16 cellular contexts compared by ENCODE assay signal in the genomic region with DNA sequence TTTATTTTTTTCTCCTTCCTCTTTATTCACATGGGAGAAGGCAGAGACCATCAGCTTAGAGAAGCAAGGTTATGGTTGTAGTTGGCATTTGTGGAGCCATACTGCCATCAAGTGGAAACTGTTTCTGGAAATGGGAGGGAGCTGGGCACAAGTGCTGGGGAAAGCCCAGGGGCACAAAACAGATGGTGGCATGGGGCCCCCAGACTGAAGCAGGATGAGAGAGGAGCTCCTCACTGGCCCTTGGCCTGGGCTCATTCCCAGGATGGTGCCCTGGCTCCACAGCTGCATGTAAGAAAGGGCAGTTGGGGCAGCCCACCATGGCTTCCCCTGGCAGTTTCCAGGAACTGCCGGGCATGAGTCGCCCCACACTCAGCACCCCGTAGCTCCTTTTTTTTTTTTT. TPM values are rescaled to one million over a fixed set of nuclear protein-coding genes. Genes with fewer than 3 reads are reported as not detected.
DNase-seq lines count a peak whose midpoint lies in the region; ATAC-seq, FAIRE-seq and TF ChIP-seq lines count a peak whose summit lies in the region.
"Had no signal": no experiment of that assay in that cellular context is flagged by ENCODE, and none has a peak within 500 bp of the region (broad histone marks: within the 10 kb centered on the region; RNA-seq: fewer than 3 reads in every experiment).

No MANE protein-coding gene starts in this region.

- H3K4me2 ChIP-seq in GM12878 (ENCODE audit: control insufficient read depth, insufficient read depth) (no peak overlapping the region), neural progenitor cell (no peak overlapping the region)

- no peaks in the 10 kb centered on the region for H3K4me1 ChIP-seq in GM12878 (ENCODE audit: control insufficient read depth, insufficient read depth, low read length)
- peaks cover 6% of the 10 kb centered on the region for H3K4me1 ChIP-seq in neural progenitor cell
- H3K4me1 ChIP-seq: left lung had no signal

- TF ChIP-seq EP300 in GM12878 (IDR thresholded peaks at IDR 0.05; ENCODE audit: borderline replicate concordance in 1 of 2, control insufficient read depth in 1 of 2, low read depth in 2 of 2, low read length in 2 of 2), result no peak

- WGBS in GM12878 (ENCODE audit: insufficient coverage, insufficient replicate concordance, low lambda C conversion rate, missing lambda C conversion rate), result 28% methylated on average over 3 of the region's 3 CpGs

- no peak for TF ChIP-seq POLR2A in GM12878 (IDR thresholded peaks at IDR 0.05; ENCODE audit: low read depth, low read length)

- FAIRE-seq in GM12878 (lab: Jason Lieb, UNC), result no peak

- H2AFZ ChIP-seq in GM12878 (ENCODE audit: control insufficient read depth, low read depth, low read length) (no peak overlapping the region), neural progenitor cell (replicated peaks) (no peak overlapping the region)

- no peaks in the 10 kb centered on the region for H3K27me3 ChIP-seq in GM12878 (replicated peaks in 1 of 2; ENCODE audit: control insufficient read depth in 2 of 2, insufficient read depth in 2 of 2, low read length in 1 of 2)
- H3K27me3 ChIP-seq in neural progenitor cell, result no peaks in the 10 kb centered on the region
- H3K27me3 ChIP-seq: left lung, thyroid gland had no signal

- H3K27ac ChIP-seq in GM12878 (ENCODE audit: control insufficient read depth, insufficient read depth), result no peak overlapping the region
- no peak overlapping the region for H3K27ac ChIP-seq in neural progenitor cell
- H3K27ac ChIP-seq: C4-2B, left lung, SK-N-MC had no signal

- no peak overlapping the region for H3K9ac ChIP-seq in GM12878 (ENCODE audit: control insufficient read depth, insufficient read depth, low read length)
- H3K9ac ChIP-seq in neural progenitor cell, result no peak overlapping the region

- TF ChIP-seq RAD21 in GM12878 (IDR thresholded peaks at IDR 0.05; ENCODE audit: insufficient read depth, low read depth, low read length), result peak; percentile 22; the same call in 1 of the 2 replicates

- no peak overlapping the region for H3K4me3 Mint-ChIP-seq in neural progenitor cell
- H3K4me3 Mint-ChIP-seq: activated naive CD4-positive, alpha-beta T cell treated with anti-CD3 and anti-CD28 coated beads, Interleukin-2, amount 10 ng/mL, durations not matched to agents 7 days and 5 days had no signal

- POLR2A ChIA-PET in GM12878 (lab: Charles Lee), result no interaction called here

- peak; percentile 49 for DNase-seq in Ammon's horn (ENCODE audit: low spot score)
- DNase-seq in GM12878 (ENCODE audit: low read depth, low spot score), result no peak
- DNase-seq in neural progenitor cell (ENCODE audit: low spot score), result no peak
- DNase-seq in DMS79 (lab: John Stamatoyannopoulos, UW), result no peak
- DNase-seq in GM10266 (ENCODE audit: extremely low spot score), result no peak
- no peak for DNase-seq in NCI-H1930 (lab: John Stamatoyannopoulos, UW)
- DNase-seq: activated CD4-positive, CD25-positive, alpha-beta regulatory T cell treated with anti-CD3 and anti-CD28 coated beads, Interleukin-2, amount 50 U/mL, for 72 hours; activated naive CD4-positive, alpha-beta T cell treated with anti-CD3 and anti-CD28 coated beads, Interleukin-2, amount 10 ng/mL, durations not matched to agents 7 days and 5 days; dermis blood vessel endothelial cell; NCI-H526 had no signal

- H4K20me1 ChIP-seq in GM12878 (ENCODE audit: control insufficient read depth, insufficient read depth), result no peaks in the 10 kb centered on the region
- H4K20me1 ChIP-seq in neural progenitor cell (ENCODE audit: low read depth), result no peaks in the 10 kb centered on the region

- no TSS peak for BruUV-seq in GM12878 (replicated peaks; lab: Mats Ljungman, UMichigan)

- no peaks in the 10 kb centered on the region for H3F3A ChIP-seq in neural progenitor cell (ENCODE audit: low read depth)

- intact Hi-C loops in GM12878 (cut with micrococcal nuclease; ENCODE audit: unreplicated experiment), result no loop called here

- no peaks in the 10 kb centered on the region; a peak in 3 of 4 replicates for H3K36me3 ChIP-seq in GM12878 (ENCODE audit: control insufficient read depth in 2 of 2, insufficient read depth in 2 of 2, low read length in 1 of 2)
- no peaks in the 10 kb centered on the region for H3K36me3 ChIP-seq in neural progenitor cell
- H3K36me3 ChIP-seq: left lung, thyroid gland had no signal

- H3K9me3 ChIP-seq in GM12878 (replicated peaks; ENCODE audit: control insufficient read depth, insufficient read depth, low read length) (no peaks in the 10 kb centered on the region), neural progenitor cell (ENCODE audit: low read depth) (no peaks in the 10 kb centered on the region)
- H3K9me3 ChIP-seq: left lung, thyroid gland had no signal

- peaks cover 44% of the 10 kb centered on the region for H3K36me3 Mint-ChIP-seq in neural progenitor cell

- ATAC-seq in GM21529 (IDR thresholded peaks at IDR 0.05; ENCODE audit: unreplicated experiment) (peak; percentile 4), GM12878 (no peak), GM21786 (IDR thresholded peaks at IDR 0.05; ENCODE audit: unreplicated experiment) (no peak)
- ATAC-seq: left lung had no signal

- no peaks in the 10 kb centered on the region for H3K4me1 Mint-ChIP-seq in neural progenitor cell

- SMC1A ChIA-PET in GM12878 (lab: Charles Lee; ENCODE audit: uncharacterized antibody, unreplicated experiment), result interaction anchor here (3.2 kb wide), 1 partner anchor 190 kb away, joined by 11 read pairs; no protein-coding TSS in a partner anchor

- H3K4me3 ChIP-seq in GM12878 (no peak overlapping the region), neural progenitor cell (no peak overlapping the region)
- H3K4me3 ChIP-seq: left lung, SK-N-MC, thyroid gland had no signal

- peak in 2 of 3 experiments; percentile 3 to 34; a peak in 2 of 6 replicates for TF ChIP-seq CTCF in GM12878 (IDR thresholded peaks at IDR 0.05 in 2 of 3, conservative IDR thresholded peaks at IDR 0.05 in 1 of 3; ENCODE audit: control insufficient read depth in 2 of 3, extremely low read depth in 1 of 3, insufficient read depth in 1 of 3, low read depth in 3 of 3, low read length in 3 of 3)
- TF ChIP-seq CTCF in neural progenitor cell (IDR thresholded peaks at IDR 0.05), result peak; percentile 20
- no peak for TF ChIP-seq CTCF in GM10266 (IDR thresholded peaks at IDR 0.05; ENCODE audit: control insufficient read depth, insufficient read depth, low read depth, missing control alignments)

- CTCF ChIA-PET in GM12878 (lab: Yijun Ruan, JAX), result interaction anchor here (0.6 to 1.6 kb wide), 8 partner anchors 8 to 664 kb away, joined by 3 to 10 read pairs (median 4); no protein-coding TSS in a partner anchor

- peaks cover 4% of the 10 kb centered on the region for H3K27me3 Mint-ChIP-seq in neural progenitor cell (ENCODE audit: insufficient read depth, low read depth)
- H3K27me3 Mint-ChIP-seq: activated naive CD4-positive, alpha-beta T cell treated with anti-CD3 and anti-CD28 coated beads, Interleukin-2, amount 10 ng/mL, durations not matched to agents 7 days and 5 days had no signal

- RAD21 ChIA-PET in GM12878 (lab: Charles Lee; ENCODE audit: unreplicated experiment), result interaction anchor here (1.0 to 1.8 kb wide), 5 partner anchors 14 to 194 kb away, joined by 3 to 10 read pairs (median 4); no protein-coding TSS in a partner anchor

- peaks cover 37% of the 10 kb centered on the region for H3K9me3 Mint-ChIP-seq in neural progenitor cell
- H3K9me3 Mint-ChIP-seq: activated naive CD4-positive, alpha-beta T cell treated with anti-CD3 and anti-CD28 coated beads, Interleukin-2, amount 10 ng/mL, durations not matched to agents 7 days and 5 days had no signal

- no peaks in the 10 kb centered on the region; the same call in 1 of the 2 replicates for H3K79me2 ChIP-seq in GM12878 (ENCODE audit: control insufficient read depth, insufficient read depth, low read length)
- no peaks in the 10 kb centered on the region for H3K79me2 ChIP-seq in neural progenitor cell (ENCODE audit: low read depth)

- no peak overlapping the region for H3K27ac Mint-ChIP-seq in neural progenitor cell
- H3K27ac Mint-ChIP-seq: activated naive CD4-positive, alpha-beta T cell treated with anti-CD3 and anti-CD28 coated beads, Interleukin-2, amount 10 ng/mL, durations not matched to agents 7 days and 5 days had no signal

- in situ Hi-C loops in GM12878 (cut with MboI), result no loop called here

TF ChIP-seq in GM12878, 131 proteins besides CTCF, POLR2A, EP300 and RAD21 (continues in another document):
- TF ChIP-seq, protein P1, sequence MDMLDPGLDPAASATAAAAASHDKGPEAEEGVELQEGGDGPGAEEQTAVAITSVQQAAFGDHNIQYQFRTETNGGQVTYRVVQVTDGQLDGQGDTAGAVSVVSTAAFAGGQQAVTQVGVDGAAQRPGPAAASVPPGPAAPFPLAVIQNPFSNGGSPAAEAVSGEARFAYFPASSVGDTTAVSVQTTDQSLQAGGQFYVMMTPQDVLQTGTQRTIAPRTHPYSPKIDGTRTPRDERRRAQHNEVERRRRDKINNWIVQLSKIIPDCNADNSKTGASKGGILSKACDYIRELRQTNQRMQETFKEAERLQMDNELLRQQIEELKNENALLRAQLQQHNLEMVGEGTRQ (IDR thresholded peaks at IDR 0.05; ENCODE audit: borderline replicate concordance, low read depth, low read length), result no peak
- no peak for TF ChIP-seq JUNB (IDR thresholded peaks at IDR 0.05)
- no peak for TF ChIP-seq MTA3 (IDR thresholded peaks at IDR 0.05; ENCODE audit: borderline replicate concordance, low read length)

RNA-seq across cellular contexts. Expression of a gene that starts 59.2 kb away (rescaled TPM):
- 11.0 and 16.2 TPM in 2 replicates for total RNA-seq in GM12878 (2013; cell fraction: nucleolus; rRNA removed)
- total RNA-seq in GM12878 (2014; rRNA removed) (7.8 and 10.8 TPM in 2 replicates), GM12878 (2014; rRNA removed; fragmentation: Illumina TruSeq; extraction: Trizol) (10.9 and 12.8 TPM in 2 replicates), GM12878 (2021) (40.7 and 41.9 TPM in 2 replicates), neural progenitor cell (ENCODE audit: low replicate concordance) (12.2 and 19.2 TPM in 2 replicates)
- polyA plus RNA-seq in GM12878 (2011; ENCODE audit: low read depth), result 24.2 TPM
- polyA plus RNA-seq in GM12878 (2011; rRNA removed) (32.1 and 33.6 TPM in 2 replicates), GM12878 (2014; fragmentation: Illumina TruSeq; extraction: Trizol) (56.4 and 82.3 TPM in 2 replicates), GM12878 (2014; fragmentation: Nextera tagmentation; extraction: Ambion mirVana) (100 to 1,000 TPM; 113 to 115 TPM), GM12878 (2014; rRNA removed) (29.0 and 37.3 TPM in 2 replicates), GM12878 (2016; fragmentation: Nextera tagmentation; extraction: Ambion mirVana) (100 to 1,000 TPM; 108 to 122 TPM)
- 42.9 and 44.8 TPM in 2 replicates for polyA plus RNA-seq in GM12878 (2011; cell fraction: cytosol; rRNA removed)
- 26.5 and 27.1 TPM in 2 replicates for polyA plus RNA-seq in GM12878 (2011; cell fraction: nucleus; rRNA removed)
- 33.3 and 41.9 TPM in 2 replicates for polyA plus RNA-seq in GM12878 (2012)
- 12.5 and 14.9 TPM in 2 replicates for polyA minus RNA-seq in GM12878 (2011; rRNA and poly(A)+ RNA removed)
- 13.2 and 19.8 TPM in 2 replicates for polyA minus RNA-seq in GM12878 (2011; cell fraction: cytosol; rRNA and poly(A)+ RNA removed)
- polyA minus RNA-seq in GM12878 (2011; cell fraction: nucleus; rRNA and poly(A)+ RNA removed), result 17.5 and 20.1 TPM in 2 replicates
